8 cellular contexts compared by ENCODE assay signal in the genomic region with DNA sequence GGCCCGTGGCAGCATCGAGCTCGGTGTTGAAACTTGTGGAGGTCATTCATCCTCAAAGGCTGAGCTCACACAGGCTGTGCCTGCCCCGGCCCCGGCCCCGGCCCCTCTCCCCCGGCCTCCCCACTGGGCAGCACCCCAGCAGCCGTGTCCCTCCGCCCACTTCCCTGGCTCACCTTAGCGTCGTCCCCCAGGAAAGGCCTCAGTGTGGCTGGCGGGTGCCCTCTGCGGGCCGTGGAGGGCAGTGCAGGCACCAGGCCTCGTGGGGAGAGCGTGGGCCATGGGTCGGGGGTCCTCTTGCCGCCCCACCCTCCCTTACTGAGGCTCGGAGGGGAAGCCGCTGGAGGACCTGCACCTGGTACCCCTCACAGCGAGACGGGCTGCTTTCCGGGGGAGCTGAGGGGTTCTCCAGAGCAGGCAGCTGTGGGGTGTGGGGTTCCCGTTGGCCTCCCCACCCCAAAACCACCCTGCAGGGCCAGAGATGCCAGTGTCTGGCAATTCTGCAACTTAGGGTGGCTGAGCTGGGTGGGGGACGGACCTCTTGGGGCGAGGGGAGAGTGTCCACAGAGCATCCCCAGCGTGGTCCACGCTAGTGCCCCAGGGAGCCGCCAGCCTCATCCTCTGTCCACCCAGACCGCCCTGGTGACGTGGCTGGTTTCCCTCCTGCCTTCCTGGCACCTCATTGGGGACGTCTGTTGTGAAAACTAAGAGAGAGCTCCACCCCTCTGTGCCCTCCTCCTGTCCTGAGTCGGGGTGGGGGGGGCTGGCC. TPM values are rescaled to one million over a fixed set of nuclear protein-coding genes. Genes with fewer than 3 reads are reported as not detected.
DNase-seq lines count a peak whose midpoint lies in the region; FAIRE-seq and TF ChIP-seq lines count a peak whose summit lies in the region.

No MANE protein-coding gene starts in this region.

- TF ChIP-seq EP300 in tibial nerve (IDR thresholded peaks at IDR 0.05), result no peak

- peaks cover 0 to 11% (median 0%) of the 10 kb centered on the region in 4 donors for H3K4me1 ChIP-seq in tibial nerve

- FAIRE-seq in HTR-8/SVneo (lab: Jason Lieb, UNC), result no peak

- H3K27me3 ChIP-seq in tibial nerve, result peaks cover 0 to 22% of the 10 kb centered on the region in 2 donors

- H3K27ac ChIP-seq in tibial nerve, result no peak overlapping the region

- no peak overlapping the region for H3K4me3 ChIP-seq in tibial nerve

- TF ChIP-seq CTCF in tibial nerve (IDR thresholded peaks at IDR 0.05), result peak; percentile 73 to 82 (median 79)

- no peak for TF ChIP-seq POLR2A in tibial nerve (IDR thresholded peaks at IDR 0.05)

- DNase-seq in activated gamma-delta T cell treated with Interleukin-2 at 50 U/mL for 16 hours, result peak; percentile 34
- DNase-seq in activated gamma-delta T cell (lab: John Stamatoyannopoulos, UW), result no peak
- peak; percentile 61 for DNase-seq in HTR-8/SVneo (ENCODE audit: insufficient read length, low spot score)
- DNase-seq in activated CD4-positive, alpha-beta T cell treated with anti-CD3 and anti-CD28 coated beads for 48 hours, result peak; percentile 69
- peak; percentile 43 for DNase-seq in effector CD8-positive, alpha-beta T cell (lab: John Stamatoyannopoulos, UW)
- DNase-seq in midbrain (lab: John Stamatoyannopoulos, UW), result peak; percentile 51
- DNase-seq in tibial nerve (ENCODE audit: low spot score in 2 of 2), result no peak
- DNase-seq in NCI-H2107 treated with DMSO at 0.1 percent for 48 hours (lab: John Stamatoyannopoulos, UW; ENCODE audit: unreplicated experiment), result no peak

- no peaks in the 10 kb centered on the region for H3K9me3 ChIP-seq in tibial nerve

- 26 to 39% methylated on average over 12 to 31 of the region's 33 CpGs for WGBS in tibial nerve, 2 donors

- H3K36me3 ChIP-seq in tibial nerve, result peaks cover 0 to 2% (median 0%) of the 10 kb centered on the region in 3 donors

RNA-seq across cellular contexts. Expression of a gene that starts 44.2 kb away (rescaled TPM):
- total RNA-seq in tibial nerve, result 1 to 10 TPM in 2 of 4 donors, under 1 TPM in 2; 0.21 to 3.1 (median 1.4) TPM

Comparison
In these comparisons a context has a peak if more than half of its experiments do, and no peak if none do; other contexts are left out.
1. DNase-seq: peak in activated gamma-delta T cell treated with Interleukin-2 at 50 U/mL for 16 hours (single experiment), HTR-8/SVneo (single experiment), activated CD4-positive, alpha-beta T cell treated with anti-CD3 and anti-CD28 coated beads for 48 hours (single experiment), effector CD8-positive, alpha-beta T cell (single experiment) and midbrain (single experiment); none in activated gamma-delta T cell (single experiment), tibial nerve (0 of 2) and NCI-H2107 treated with DMSO at 0.1 percent for 48 hours (single experiment).